8 cellular contexts compared by ENCODE assay signal in genomic region chr4:111937368-111937767, GRCh38.
DNase-seq lines count a peak whose midpoint lies in the region; ATAC-seq and TF ChIP-seq lines count a peak whose summit lies in the region.

No MANE protein-coding gene starts in this region.

- H3K27ac ChIP-seq in SK-N-MC (0 out of 2 replicates have a peak overlapping the region, but pooled peaks have one; percentile 14), liver (ENCODE audit: low read depth in 1 of 2, low read length in 2 of 2) (no peak overlapping the region), psoas muscle (no peak overlapping the region)

- H3K36me3 ChIP-seq in SK-N-MC (ENCODE audit: insufficient read depth, low read length) (no peaks in the 10 kb centered on the region), liver (ENCODE audit: control insufficient read depth in 4 of 4, insufficient read depth in 3 of 4, low read depth in 1 of 4, low read length in 3 of 4) (no peaks in the 10 kb centered on the region), psoas muscle (ENCODE audit: insufficient read depth in 1 of 2, low read depth in 1 of 2) (no peaks in the 10 kb centered on the region)

- ATAC-seq in GM19467 (IDR thresholded peaks at IDR 0.05; ENCODE audit: unreplicated experiment), result peak; percentile 72
- no peak for ATAC-seq in psoas muscle

- H3K27me3 ChIP-seq in liver (ENCODE audit: control insufficient read depth in 4 of 4, insufficient read depth in 4 of 4, low read length in 3 of 4) (peaks cover 0 to 5% (median 2%) of the 10 kb centered on the region in 4 donors), psoas muscle (ENCODE audit: insufficient read depth in 3 of 3, low read length in 2 of 3) (no peaks in the 10 kb centered on the region)

- H3K4me1 ChIP-seq in liver (ENCODE audit: control insufficient read depth in 4 of 4, insufficient read depth in 4 of 4, low read length in 3 of 4) (no peaks in the 10 kb centered on the region), psoas muscle (no peaks in the 10 kb centered on the region)

- TF ChIP-seq CTCF in liver (IDR thresholded peaks at IDR 0.05; ENCODE audit: low read depth, low read length, missing input control) (no peak), psoas muscle (IDR thresholded peaks at IDR 0.05) (no peak)

- peak overlapping the region; percentile 12; the same call in 1 of the 2 replicates for H3K4me3 ChIP-seq in SK-N-MC
- no peak overlapping the region for H3K4me3 ChIP-seq in liver (ENCODE audit: low read depth in 1 of 3, low read length in 3 of 3)
- H3K4me3 ChIP-seq in psoas muscle, result no peak overlapping the region

- H3K9ac ChIP-seq in SK-N-MC (ENCODE audit: insufficient read length), result no peak overlapping the region
- H3K9ac ChIP-seq in liver (ENCODE audit: low read depth in 1 of 2, low read length in 2 of 2), result no peak overlapping the region

- peak; percentile 47 to 53 for TF ChIP-seq RAD21 in liver (IDR thresholded peaks at IDR 0.05)

- peak; percentile 53 for DNase-seq in DMS153 (lab: John Stamatoyannopoulos, UW)
- peak; percentile 72 for DNase-seq in HT-29 (ENCODE audit: low spot score)
- DNase-seq in SK-N-MC (ENCODE audit: low read depth, low spot score), result peak; percentile 84
- no peak for DNase-seq in NCI-H146 (lab: John Stamatoyannopoulos, UW)
- no peak for DNase-seq in GDM1 (lab: John Stamatoyannopoulos, UW)
- no peak for DNase-seq in psoas muscle

- no peaks in the 10 kb centered on the region for H3K9me3 ChIP-seq in SK-N-MC (ENCODE audit: low read depth, low read length)
- no peaks in the 10 kb centered on the region for H3K9me3 ChIP-seq in liver (ENCODE audit: control insufficient read depth in 4 of 4, low read length in 3 of 4)
- H3K9me3 ChIP-seq in psoas muscle, result no peaks in the 10 kb centered on the region

- intact Hi-C loops in psoas muscle (cut with DNase I), result no loop called here

TF ChIP-seq in liver, 16 proteins besides CTCF, POLR2A, EP300 and RAD21:
- TF ChIP-seq GABPA (IDR thresholded peaks at IDR 0.05 in 1 of 2, conservative IDR thresholded peaks at IDR 0.05 in 1 of 2), result no peak
- no peak for TF ChIP-seq NR2F2 (IDR thresholded peaks at IDR 0.05)
- no peak for TF ChIP-seq JUND (IDR thresholded peaks at IDR 0.05)
- TF ChIP-seq HNF4G (IDR thresholded peaks at IDR 0.05), result no peak
- no peak for TF ChIP-seq SP1 (IDR thresholded peaks at IDR 0.05)
- TF ChIP-seq, protein P1, sequence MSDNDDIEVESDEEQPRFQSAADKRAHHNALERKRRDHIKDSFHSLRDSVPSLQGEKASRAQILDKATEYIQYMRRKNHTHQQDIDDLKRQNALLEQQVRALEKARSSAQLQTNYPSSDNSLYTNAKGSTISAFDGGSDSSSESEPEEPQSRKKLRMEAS (IDR thresholded peaks at IDR 0.05), result no peak
- TF ChIP-seq, protein P2, sequence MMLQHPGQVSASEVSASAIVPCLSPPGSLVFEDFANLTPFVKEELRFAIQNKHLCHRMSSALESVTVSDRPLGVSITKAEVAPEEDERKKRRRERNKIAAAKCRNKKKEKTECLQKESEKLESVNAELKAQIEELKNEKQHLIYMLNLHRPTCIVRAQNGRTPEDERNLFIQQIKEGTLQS (IDR thresholded peaks at IDR 0.05), result no peak
- no peak for TF ChIP-seq EGR1 (IDR thresholded peaks at IDR 0.05; ENCODE audit: low read depth in 2 of 2)
- TF ChIP-seq TAF1 (conservative IDR thresholded peaks at IDR 0.05), result no peak
- no peak for TF ChIP-seq FOXA1 (IDR thresholded peaks at IDR 0.05)
- TF ChIP-seq HNF4A (conservative IDR thresholded peaks at IDR 0.05), result no peak
- no peak for TF ChIP-seq ZBTB33 (IDR thresholded peaks at IDR 0.05)
- TF ChIP-seq REST (IDR thresholded peaks at IDR 0.05), result no peak
- TF ChIP-seq YY1 (IDR thresholded peaks at IDR 0.05), result no peak
- no peak for TF ChIP-seq FOXA2 (IDR thresholded peaks at IDR 0.05)

Comparison
In these comparisons a context has a peak if more than half of its experiments do, and no peak if none do; other contexts are left out.
1. DNase-seq: peak in DMS153 (single experiment), HT-29 (single experiment) and SK-N-MC (single experiment); none in NCI-H146 (single experiment), GDM1 (single experiment) and psoas muscle (0 of 2).